In the genomic region with DNA sequence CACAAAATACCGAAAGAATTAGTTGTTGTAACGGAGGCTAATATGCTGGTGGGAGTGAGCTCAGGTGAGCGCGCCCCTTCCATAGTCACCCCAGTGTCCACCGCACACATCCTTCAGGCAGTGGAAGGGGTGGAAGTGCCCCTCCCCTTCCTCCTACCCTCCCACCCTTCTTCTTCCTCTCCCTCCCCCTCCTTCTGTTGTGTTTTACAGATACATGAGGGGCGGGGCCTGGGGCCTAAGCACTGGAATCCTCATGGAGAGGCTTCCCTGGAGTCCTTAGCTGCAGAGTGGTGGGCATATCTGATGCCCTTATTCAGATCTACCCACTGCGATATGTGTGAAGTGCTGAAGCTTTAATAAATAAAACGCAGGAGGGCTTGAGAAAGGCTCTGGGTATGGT, we compare ENCODE assay signal across 18 cellular contexts. TPM values are rescaled to one million over a fixed set of nuclear protein-coding genes. Genes with fewer than 3 reads are reported as not detected.
DNase-seq lines count a peak whose midpoint lies in the region; ATAC-seq and TF ChIP-seq lines count a peak whose summit lies in the region.
"Had no signal": no experiment of that assay in that cellular context is flagged by ENCODE, and none has a peak within 500 bp of the region (broad histone marks: within the 10 kb centered on the region; RNA-seq: fewer than 3 reads in every experiment).

No MANE protein-coding gene starts in this region.

- H3K27ac Mint-ChIP-seq in GM23338 = no peak overlapping the region
- H3K27ac Mint-ChIP-seq in WTC11 = no peak overlapping the region

- peaks cover 13% of the 10 kb centered on the region for H3K4me1 Mint-ChIP-seq in GM23338
- H3K4me1 Mint-ChIP-seq in WTC11 = peaks cover 15% of the 10 kb centered on the region

- H3K27me3 Mint-ChIP-seq in GM23338 (ENCODE audit: insufficient read depth, low read depth, poor library complexity) (peaks cover 4% of the 10 kb centered on the region), WTC11 (ENCODE audit: low read depth) (no peaks in the 10 kb centered on the region)

- H3K9me3 ChIP-seq in thoracic aorta (no peaks in the 10 kb centered on the region), gastrocnemius medialis (no peaks in the 10 kb centered on the region)

- no peak overlapping the region for H3K4me2 ChIP-seq in GM23338
- no peak overlapping the region for H3K4me2 ChIP-seq in mesendoderm (ENCODE audit: low read length)

- no peak overlapping the region for H3K27ac ChIP-seq in GM23338 (ENCODE audit: low read depth)
- H3K27ac ChIP-seq in mesendoderm (ENCODE audit: low read depth, low read length) = no peak overlapping the region
- peak overlapping the region; percentile 81 to 86 for H3K27ac ChIP-seq in thoracic aorta
- H3K27ac ChIP-seq in gastrocnemius medialis = no peak overlapping the region
- H3K27ac ChIP-seq: SJCRH30 had no signal

- no CpG with 5 or more reads among the region's 8 CpGs for WGBS in mesendoderm (ENCODE audit: extremely low coverage, insufficient coverage, low lambda C conversion rate)

- CTCF ChIA-PET in WTC11 (lab: Charles Lee) = interaction anchor here (0.7 to 1.4 kb wide), 6 partner anchors 14 to 253 kb away, joined by 3 to 5 read pairs (median 3); no protein-coding TSS in a partner anchor

- no peaks in the 10 kb centered on the region for H3K4me1 ChIP-seq in GM23338 (ENCODE audit: insufficient read depth)
- H3K4me1 ChIP-seq in mesendoderm (ENCODE audit: control insufficient read depth, low read depth, low read length) = no peaks in the 10 kb centered on the region
- H3K4me1 ChIP-seq in thoracic aorta (ENCODE audit: control insufficient read depth in 1 of 2, low read depth in 2 of 2) = peaks cover 8 to 26% of the 10 kb centered on the region in 2 donors
- H3K4me1 ChIP-seq in gastrocnemius medialis = peaks cover 6 to 8% of the 10 kb centered on the region in 2 donors

- no peak overlapping the region for H3K4me3 ChIP-seq in GM23338
- no peak overlapping the region for H3K4me3 ChIP-seq in mesendoderm (ENCODE audit: low read length)
- H3K4me3 ChIP-seq in thoracic aorta = peak overlapping the region; percentile 37
- H3K4me3 ChIP-seq in gastrocnemius medialis = no peak overlapping the region
- H3K4me3 ChIP-seq: GM12878, SJCRH30 had no signal

- no peak overlapping the region for H3K4ac ChIP-seq in mesendoderm (ENCODE audit: low read depth, low read length)

- no peak overlapping the region for H3K9ac ChIP-seq in mesendoderm (ENCODE audit: low read length)

- no peak overlapping the region for H2AK5ac ChIP-seq in mesendoderm (ENCODE audit: low read length)

- ATAC-seq in GM23338 (peak; percentile 47), WTC11 (peak; percentile 86), thoracic aorta (ENCODE audit: insufficient number of reproducible peaks, low FRiP score, low read depth) (no peak), gastrocnemius medialis (no peak)
- ATAC-seq: GM12878, HCT116 had no signal

- H3K36me3 Mint-ChIP-seq in GM23338 (ENCODE audit: low read depth) (no peaks in the 10 kb centered on the region), WTC11 (no peaks in the 10 kb centered on the region)

- no peaks in the 10 kb centered on the region for H3K27me3 ChIP-seq in GM23338 (ENCODE audit: insufficient read depth)
- H3K27me3 ChIP-seq in mesendoderm (ENCODE audit: insufficient read depth, low read length, poor library complexity) = no peaks in the 10 kb centered on the region
- H3K27me3 ChIP-seq in thoracic aorta (replicated peaks; ENCODE audit: insufficient read depth) = no peaks in the 10 kb centered on the region
- no peaks in the 10 kb centered on the region for H3K27me3 ChIP-seq in gastrocnemius medialis
- H3K27me3 ChIP-seq: SJCRH30 had no signal

- in situ Hi-C loops in gastrocnemius medialis (cut with MboI; ENCODE audit: low sequenced_read_pairs in 4 of 4) = no loop called here

- no peak for TF ChIP-seq POLR2A in gastrocnemius medialis (IDR thresholded peaks at IDR 0.05)

- H3K4me3 Mint-ChIP-seq in GM23338 = no peak overlapping the region
- no peak overlapping the region for H3K4me3 Mint-ChIP-seq in WTC11

- H3K56ac ChIP-seq in mesendoderm (ENCODE audit: low read length) = no peak overlapping the region

- H2BK15ac ChIP-seq in mesendoderm (replicated peaks; ENCODE audit: low read depth) = no peak overlapping the region

- H3K23ac ChIP-seq in mesendoderm (ENCODE audit: low read length) = no peak overlapping the region

- no peaks in the 10 kb centered on the region for H3K9me2 ChIP-seq in GM23338 (ENCODE audit: insufficient read depth)

- no peaks in the 10 kb centered on the region for H3F3A ChIP-seq in GM23338 (replicated peaks; ENCODE audit: low read depth)

- intact Hi-C loops in gastrocnemius medialis (cut with DNase I; ENCODE audit: low total_unique reads) = no loop called here

- POLR2A ChIA-PET in WTC11 (lab: Charles Lee) = interaction anchor here (0.5 kb wide), 1 partner anchor 9 kb away, joined by 3 read pairs; no protein-coding TSS in a partner anchor

- no peak overlapping the region for H4K5ac ChIP-seq in mesendoderm (ENCODE audit: low read length)

- H3K9me3 Mint-ChIP-seq in GM23338 (no peaks in the 10 kb centered on the region), WTC11 (no peaks in the 10 kb centered on the region)

- no peak overlapping the region for H4K8ac ChIP-seq in mesendoderm (ENCODE audit: low read depth, low read length)

- H3K18ac ChIP-seq in mesendoderm (ENCODE audit: low read length) = no peak overlapping the region

- no peaks in the 10 kb centered on the region for H3K79me2 ChIP-seq in GM23338 (replicated peaks; ENCODE audit: insufficient read depth)
- no peaks in the 10 kb centered on the region for H3K79me2 ChIP-seq in mesendoderm (ENCODE audit: control insufficient read depth, insufficient read depth, low read length)

- TF ChIP-seq CTCF in GM23338 (conservative IDR thresholded peaks at IDR 0.05; ENCODE audit: low read depth in 2 of 2) (no peak), WTC11 (IDR thresholded peaks at IDR 0.05) (no peak), thoracic aorta (IDR thresholded peaks at IDR 0.05) (no peak), gastrocnemius medialis (IDR thresholded peaks at IDR 0.05 in 4 of 5, conservative IDR thresholded peaks at IDR 0.05 in 1 of 5) (no peak)

- H2BK120ac ChIP-seq in mesendoderm (ENCODE audit: low read depth, low read length) = no peak overlapping the region

- H2AFZ ChIP-seq in GM23338 = no peak overlapping the region

- H4K20me1 ChIP-seq in GM23338 (replicated peaks; ENCODE audit: insufficient read depth) = no peaks in the 10 kb centered on the region

- no peaks in the 10 kb centered on the region for H3K36me3 ChIP-seq in GM23338 (ENCODE audit: insufficient read depth)
- H3K36me3 ChIP-seq in mesendoderm (ENCODE audit: control insufficient read depth, insufficient read depth, low read length) = no peaks in the 10 kb centered on the region
- no peaks in the 10 kb centered on the region for H3K36me3 ChIP-seq in thoracic aorta
- no peaks in the 10 kb centered on the region for H3K36me3 ChIP-seq in gastrocnemius medialis
- H3K36me3 ChIP-seq: SJCRH30 had no signal

- no peak overlapping the region for H2BK5ac ChIP-seq in mesendoderm (ENCODE audit: low read length)

- DNase-seq in GM23338 (ENCODE audit: low spot score) (no peak), WTC11 (ENCODE audit: low spot score) (no peak), mesendoderm (peak; percentile 48), thoracic aorta (ENCODE audit: low spot score) (no peak), gastrocnemius medialis (no peak), NCI-H187 (lab: John Stamatoyannopoulos, UW) (no peak), middle frontal gyrus (ENCODE audit: extremely low spot score, low spot score) (no peak)
- DNase-seq: DMS79, Karpas-422, MV-4-11, NCI-H1694, NCI-H2081 treated with DMSO at 0.1 percent for 48 hours, NCI-H2171 treated with DMSO at 0.1 percent for 48 hours, NCI-H524 treated with DMSO at 0.1 percent for 48 hours, OCI-M1, SJCRH30 had no signal

- H3K79me1 ChIP-seq in mesendoderm (ENCODE audit: low read length) = no peaks in the 10 kb centered on the region

TF ChIP-seq in GM23338, 12 proteins besides CTCF, POLR2A, EP300 and RAD21 (continues in another document):
- TF ChIP-seq ZNF331 (CRISPR knock-in tag; IDR thresholded peaks at IDR 0.05; ENCODE audit: low read depth) = no peak
- TF ChIP-seq NANOG (IDR thresholded peaks at IDR 0.05; ENCODE audit: borderline replicate concordance) = no peak

TF ChIP-seq in WTC11, 78 proteins besides CTCF, POLR2A, EP300 and RAD21 (continues in another document):
- no peak for TF ChIP-seq AR (CRISPR knock-in tag; IDR thresholded peaks at IDR 0.05)

RNA-seq across cellular contexts. Expression of gene ADARB1, which starts 10.3 kb away (rescaled TPM):
- 6.3 and 14.8 TPM in 2 replicates for total RNA-seq in GM23338 (2014; rRNA removed; shearing (Covaris generic))
- 4.8 and 7.4 TPM in 2 replicates for polyA plus RNA-seq in GM23338 (2016; fragmentation: Nextera tagmentation; extraction: Ambion mirVana)
- total RNA-seq in WTC11 (2021) = 12.8 to 15.1 TPM (median 14.6 TPM) in 3 replicates
- polyA plus RNA-seq in mesendoderm (2013, experiment 1 of 2) = 4.6 TPM
- polyA plus RNA-seq in mesendoderm (2013, experiment 2 of 2) = 4.7 TPM
- 100 to 1,000 TPM; 124 to 201 TPM for total RNA-seq in thoracic aorta
- total RNA-seq in gastrocnemius medialis = 10 to 100 TPM in 1 of 4 donors, 1 to 10 TPM in 3; 5.9 to 11.5 (median 6.9) TPM

Comparison
In these comparisons a context has a peak if more than half of its experiments do, and no peak if none do; other contexts are left out.
1. ATAC-seq: peak in GM23338 (single experiment) and WTC11 (single experiment); none in thoracic aorta (single experiment) and gastrocnemius medialis (0 of 2).
2. H3K27ac ChIP-seq: peak in thoracic aorta (2 of 2); none in GM23338 (single experiment), mesendoderm (single experiment) and gastrocnemius medialis (0 of 4).